8 cellular contexts compared by ENCODE assay signal in genomic region chr14:50542941-50543418, GRCh38. TPM values are rescaled to one million over a fixed set of nuclear protein-coding genes. Genes with fewer than 3 reads are reported as not detected.
A peak's percentile ranks its signal among the peaks of the same experiment; 100 is the strongest.
DNase-seq lines count a peak whose midpoint lies in the region; ATAC-seq lines count a peak whose summit lies in the region.

No MANE protein-coding gene starts in this region.

- H3K9me3 ChIP-seq in adipocyte (ENCODE audit: control insufficient read depth, low read length): no peaks in the 10 kb centered on the region

- no peak overlapping the region for H3K9ac ChIP-seq in adipocyte (ENCODE audit: low read length)

- H3K4me1 ChIP-seq in adipocyte (ENCODE audit: control insufficient read depth, insufficient read depth, low read length): no peaks in the 10 kb centered on the region

- DNase-seq in Ammon's horn (ENCODE audit: low spot score) (peak; percentile 60), HT-29 (ENCODE audit: low spot score) (peak; percentile 53), NCI-H748 (lab: John Stamatoyannopoulos, UW; ENCODE audit: unreplicated experiment) (peak; percentile 93), adipocyte (ENCODE audit: low read depth) (peak; percentile 82), iPS-NIHi11 (ENCODE audit: low spot score) (peak; percentile 48), epidermal melanocyte (ENCODE audit: insufficient read length, low spot score) (no peak)
- peak; percentile 4 for DNase-seq in stimulated activated CD8-positive, alpha-beta memory T cell treated with anti-CD3 and anti-CD28 coated beads, Interleukin-4, amount 100 ng/mL, for 24 hours (ENCODE audit: low read depth)

- ATAC-seq in GM18498 (IDR thresholded peaks at IDR 0.05; ENCODE audit: unreplicated experiment): peak; percentile 70

- no peak overlapping the region for H3K4me3 ChIP-seq in adipocyte (ENCODE audit: low read length)

- no peaks in the 10 kb centered on the region for H3K27me3 ChIP-seq in adipocyte (replicated peaks; ENCODE audit: control insufficient read depth, insufficient read depth, low read length)

- H3K36me3 ChIP-seq in adipocyte (ENCODE audit: control insufficient read depth, insufficient read depth, low read length, severe bottlenecking): no peaks in the 10 kb centered on the region

RNA-seq across cellular contexts. Expression of gene MAP4K5, which starts 10.6 kb away (rescaled TPM):
- total RNA-seq in HT-29 (2014; rRNA removed; shearing (Covaris generic)): 29.2 and 34.1 TPM in 2 replicates

RNA-seq across cellular contexts. Expression of gene ATL1, which starts 17.0 kb away (rescaled TPM):
- total RNA-seq in HT-29 (2014; rRNA removed; shearing (Covaris generic)): 0.28 and 1.6 TPM in 2 replicates
